18 cellular contexts compared by ENCODE assay signal in genomic region chr18:51603551-51603950, GRCh38.
A peak's percentile ranks its signal among the peaks of the same experiment; 100 is the strongest.
DNase-seq lines count a peak whose midpoint lies in the region; ATAC-seq and TF ChIP-seq lines count a peak whose summit lies in the region.
"Had no signal": no experiment of that assay in that cellular context is flagged by ENCODE, and none has a peak within 500 bp of the region (broad histone marks: within the 10 kb centered on the region; RNA-seq: fewer than 3 reads in every experiment).

No MANE protein-coding gene starts in this region.

- H3K36me3 Mint-ChIP-seq in endodermal cell (ENCODE audit: low read depth): no peaks in the 10 kb centered on the region
- no peaks in the 10 kb centered on the region for H3K36me3 Mint-ChIP-seq in activated naive CD8-positive, alpha-beta T cell treated with anti-CD3 and anti-CD28 coated beads, Interleukin-2, amount 50 U/mL, for 24 hours (ENCODE audit: low read depth)

- WGBS in mesendoderm (ENCODE audit: extremely low coverage, insufficient coverage, low lambda C conversion rate): no CpG with 5 or more reads among the region's 4 CpGs
- 70 to 82% methylated on average over 3 of the region's 4 CpGs for WGBS in endodermal cell (ENCODE audit: insufficient coverage in 1 of 2, insufficient read length in 1 of 2), 2 experiments
- 33 to 44% methylated on average over 4 of the region's 4 CpGs for WGBS in body of pancreas, 2 donors

- DNase-seq in COR-L47 (lab: John Stamatoyannopoulos, UW): peak; percentile 74
- DNase-seq in NCI-H146 (lab: John Stamatoyannopoulos, UW): peak; percentile 42
- peak; percentile 95 for DNase-seq in NCI-H69 (lab: John Stamatoyannopoulos, UW)
- peak; percentile 85 for DNase-seq in mesendoderm
- no peak for DNase-seq in endodermal cell
- no peak for DNase-seq in activated naive CD8-positive, alpha-beta T cell treated with anti-CD3 and anti-CD28 coated beads, Interleukin-2, amount 50 U/mL, for 24 hours
- no peak for DNase-seq in body of pancreas
- DNase-seq in DMS 273 (lab: John Stamatoyannopoulos, UW; ENCODE audit: unreplicated experiment): no peak
- DNase-seq: CD4-positive, alpha-beta T cell; DMS53; MM.1S; NCI-H1092; NCI-H2081 treated with DMSO at 0.1 percent for 48 hours; NCI-H226; NCI-H526; PC-3; T-helper 17 cell had no signal

- H2BK15ac ChIP-seq in mesendoderm (replicated peaks; ENCODE audit: low read depth): no peak overlapping the region

- no peak overlapping the region for H2AK5ac ChIP-seq in mesendoderm (ENCODE audit: low read length)

- H3K4me2 ChIP-seq in mesendoderm (ENCODE audit: low read length): no peak overlapping the region
- H3K4me2 ChIP-seq: GM23338 had no signal

- H3K4me3 Mint-ChIP-seq in endodermal cell: no peak overlapping the region
- H3K4me3 Mint-ChIP-seq in activated naive CD8-positive, alpha-beta T cell treated with anti-CD3 and anti-CD28 coated beads, Interleukin-2, amount 50 U/mL, for 24 hours: no peak overlapping the region
- H3K4me3 Mint-ChIP-seq: CD4-positive, alpha-beta T cell; GM23338; T-helper 17 cell had no signal

- no peak overlapping the region for H3K27ac ChIP-seq in mesendoderm (ENCODE audit: low read depth, low read length)
- no peak overlapping the region for H3K27ac ChIP-seq in endodermal cell (ENCODE audit: low read depth, low read length)
- H3K27ac ChIP-seq in body of pancreas: no peak overlapping the region

- H4K5ac ChIP-seq in mesendoderm (ENCODE audit: low read length): no peak overlapping the region

- H3K4me3 ChIP-seq in mesendoderm (ENCODE audit: low read length) (no peak overlapping the region), endodermal cell (ENCODE audit: low read length) (no peak overlapping the region), body of pancreas (no peak overlapping the region)
- H3K4me3 ChIP-seq: GM23338 had no signal

- no peak overlapping the region for H3K9ac ChIP-seq in mesendoderm (ENCODE audit: low read length)
- H3K9ac ChIP-seq in endodermal cell (ENCODE audit: extremely low read depth, low read length, poor library complexity, severe bottlenecking): no peak overlapping the region

- no peaks in the 10 kb centered on the region for H3K79me2 ChIP-seq in mesendoderm (ENCODE audit: control insufficient read depth, insufficient read depth, low read length)

- H3K79me1 ChIP-seq in mesendoderm (ENCODE audit: low read length): no peaks in the 10 kb centered on the region

- no peaks in the 10 kb centered on the region for H3K27me3 ChIP-seq in mesendoderm (ENCODE audit: insufficient read depth, low read length, poor library complexity)
- peaks cover 13% of the 10 kb centered on the region for H3K27me3 ChIP-seq in endodermal cell (ENCODE audit: control insufficient read depth, insufficient read depth, low read length, poor library complexity, severe bottlenecking)
- no peaks in the 10 kb centered on the region for H3K27me3 ChIP-seq in body of pancreas

- H3K4me1 ChIP-seq in mesendoderm (ENCODE audit: control insufficient read depth, low read depth, low read length) (peaks cover 2% of the 10 kb centered on the region), endodermal cell (ENCODE audit: control insufficient read depth, insufficient read depth, low read length) (peaks cover 3% of the 10 kb centered on the region), body of pancreas (no peaks in the 10 kb centered on the region)

- no peak overlapping the region for H3K56ac ChIP-seq in mesendoderm (ENCODE audit: low read length)

- ATAC-seq in activated naive CD8-positive, alpha-beta T cell treated with anti-CD3 and anti-CD28 coated beads, Interleukin-2, amount 50 U/mL, for 24 hours: no peak
- ATAC-seq in body of pancreas: no peak
- ATAC-seq: GM23338, PC-3, T-helper 17 cell had no signal

- no peak overlapping the region for H2BK5ac ChIP-seq in mesendoderm (ENCODE audit: low read length)

- peaks cover 7% of the 10 kb centered on the region for H3K9me3 Mint-ChIP-seq in endodermal cell
- H3K9me3 Mint-ChIP-seq in activated naive CD8-positive, alpha-beta T cell treated with anti-CD3 and anti-CD28 coated beads, Interleukin-2, amount 50 U/mL, for 24 hours: no peaks in the 10 kb centered on the region

- H3K18ac ChIP-seq in mesendoderm (ENCODE audit: low read length): no peak overlapping the region

- H4K8ac ChIP-seq in mesendoderm (ENCODE audit: low read depth, low read length): no peak overlapping the region

- H2BK120ac ChIP-seq in mesendoderm (ENCODE audit: low read depth, low read length): no peak overlapping the region

- no peaks in the 10 kb centered on the region for H3K36me3 ChIP-seq in mesendoderm (ENCODE audit: control insufficient read depth, insufficient read depth, low read length)
- peaks cover 5% of the 10 kb centered on the region for H3K36me3 ChIP-seq in endodermal cell (ENCODE audit: control insufficient read depth, insufficient read depth, low read length)
- no peaks in the 10 kb centered on the region for H3K36me3 ChIP-seq in body of pancreas (replicated peaks in 1 of 2; ENCODE audit: insufficient read depth in 1 of 2, low read depth in 2 of 2)

- peaks cover 35% of the 10 kb centered on the region for H3K9me3 ChIP-seq in endodermal cell (ENCODE audit: control insufficient read depth, low read length)
- H3K9me3 ChIP-seq in body of pancreas: no peaks in the 10 kb centered on the region

- H3K4me1 Mint-ChIP-seq in endodermal cell: peaks cover 34% of the 10 kb centered on the region
- no peaks in the 10 kb centered on the region for H3K4me1 Mint-ChIP-seq in activated naive CD8-positive, alpha-beta T cell treated with anti-CD3 and anti-CD28 coated beads, Interleukin-2, amount 50 U/mL, for 24 hours
- H3K4me1 Mint-ChIP-seq: GM23338, T-helper 17 cell had no signal

- H3K27ac Mint-ChIP-seq in endodermal cell: no peak overlapping the region
- H3K27ac Mint-ChIP-seq in activated naive CD8-positive, alpha-beta T cell treated with anti-CD3 and anti-CD28 coated beads, Interleukin-2, amount 50 U/mL, for 24 hours: no peak overlapping the region
- H3K27ac Mint-ChIP-seq: CD4-positive, alpha-beta T cell; GM23338; T-helper 17 cell had no signal

- TF ChIP-seq POLR2A in body of pancreas (IDR thresholded peaks at IDR 0.05): no peak

- H3K4ac ChIP-seq in mesendoderm (ENCODE audit: low read depth, low read length): no peak overlapping the region

- no peak overlapping the region for H3K23ac ChIP-seq in mesendoderm (ENCODE audit: low read length)

- intact Hi-C loops in body of pancreas (cut with DNase I): no loop called here

- peaks cover 36% of the 10 kb centered on the region for H3K27me3 Mint-ChIP-seq in endodermal cell (ENCODE audit: insufficient read depth)
- H3K27me3 Mint-ChIP-seq in activated naive CD8-positive, alpha-beta T cell treated with anti-CD3 and anti-CD28 coated beads, Interleukin-2, amount 50 U/mL, for 24 hours: peaks cover 5% of the 10 kb centered on the region
- H3K27me3 Mint-ChIP-seq: CD4-positive, alpha-beta T cell; T-helper 17 cell had no signal

- TF ChIP-seq CTCF in endodermal cell (conservative IDR thresholded peaks at IDR 0.05) (no peak), body of pancreas (IDR thresholded peaks at IDR 0.05) (no peak)

Comparison
In these comparisons a context has a peak if more than half of its experiments do, and no peak if none do; other contexts are left out.
1. DNase-seq: peak in COR-L47 (single experiment), NCI-H146 (single experiment), NCI-H69 (single experiment) and mesendoderm (single experiment); none in endodermal cell (single experiment), activated naive CD8-positive, alpha-beta T cell treated with anti-CD3 and anti-CD28 coated beads, Interleukin-2, amount 50 U/mL, for 24 hours (single experiment), body of pancreas (0 of 4) and DMS 273 (single experiment).